In the genomic region with DNA sequence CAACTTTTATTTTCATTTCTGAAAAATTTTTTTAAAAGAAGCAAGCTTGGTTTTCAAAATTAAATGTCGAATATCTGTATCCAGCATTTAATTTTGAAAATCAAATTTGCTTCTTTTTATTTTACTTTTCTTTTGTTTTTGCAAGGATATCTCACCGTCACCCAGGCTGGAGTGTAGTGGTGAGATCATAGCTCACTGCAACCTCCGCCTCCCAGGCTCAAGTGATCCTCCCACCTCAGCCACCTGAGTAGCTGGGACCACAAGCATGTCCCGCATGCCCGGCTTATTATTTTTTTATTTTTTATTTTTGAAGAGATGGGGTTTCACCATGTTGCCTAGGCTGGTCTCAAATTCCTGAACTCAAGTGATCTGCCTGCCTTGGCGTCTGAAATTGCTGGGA, we compare ENCODE assay signal across 40 cellular contexts.
"Had no signal": no experiment of that assay in that cellular context is flagged by ENCODE, and none has a peak within 500 bp of the region (broad histone marks: within the 10 kb centered on the region; RNA-seq: fewer than 3 reads in every experiment).

No MANE protein-coding gene starts in this region.

- H3K4me1 ChIP-seq: adrenal gland, ascending aorta, body of pancreas, breast epithelium had no signal

- H3K27me3 Mint-ChIP-seq: activated naive CD4-positive, alpha-beta T cell treated with anti-CD3 and anti-CD28 coated beads, Interleukin-2, amount 10 ng/mL, durations not matched to agents 7 days and 5 days; activated naive CD4-positive, alpha-beta T cell treated with anti-CD3 and anti-CD28 coated beads, Interleukin-2, amount 50 U/mL, for 24 hours; activated naive CD8-positive, alpha-beta T cell treated with anti-CD3 and anti-CD28 coated beads for 36 hours; activated naive CD8-positive, alpha-beta T cell treated with anti-CD3 and anti-CD28 coated beads, Interleukin-2, amount 10 ng/mL, durations not matched to agents 7 days and 5 days; activated naive CD8-positive, alpha-beta T cell treated with anti-CD3 and anti-CD28 coated beads, Interleukin-2, amount 50 U/mL, for 24 hours had no signal

- H3K27ac ChIP-seq: adrenal gland, ascending aorta, body of pancreas, brain microvascular endothelial cell, breast epithelium, cardiac muscle cell had no signal

- ATAC-seq: activated naive CD4-positive, alpha-beta T cell treated with anti-CD3 and anti-CD28 coated beads, Interleukin-2, amount 50 U/mL, for 72 hours; activated naive CD8-positive, alpha-beta T cell treated with anti-CD3 and anti-CD28 coated beads, Interleukin-2, amount 50 U/mL, for 24 hours; activated T-cell treated with anti-CD3 and anti-CD28 coated beads, Interleukin-2, amount 50 U/mL, for 4 hours; activated T-cell treated with anti-CD3 and anti-CD28 coated beads, Interleukin-2, amount 50 U/mL, for 72 hours; activated T-helper 17 cell treated with anti-CD3 and anti-CD28 coated beads, Interleukin-2, amount 50 U/mL, for 72 hours; body of pancreas had no signal

- H3K36me3 ChIP-seq: adrenal gland, ascending aorta, brain microvascular endothelial cell, breast epithelium, cardiac muscle cell had no signal

- H3K4me3 ChIP-seq: adrenal gland, ascending aorta, body of pancreas, breast epithelium, cardiac muscle cell had no signal

- H3K36me3 Mint-ChIP-seq: activated naive CD4-positive, alpha-beta T cell treated with anti-CD3 and anti-CD28 coated beads, Interleukin-2, amount 10 ng/mL, durations not matched to agents 7 days and 5 days; activated naive CD4-positive, alpha-beta T cell treated with anti-CD3 and anti-CD28 coated beads, Interleukin-2, amount 50 U/mL, for 24 hours; activated naive CD4-positive, alpha-beta T cell treated with anti-CD3 and anti-CD28 coated beads, Interleukin-2, amount 50 U/mL, for 72 hours; activated naive CD8-positive, alpha-beta T cell; activated naive CD8-positive, alpha-beta T cell treated with anti-CD3 and anti-CD28 coated beads for 36 hours; activated naive CD8-positive, alpha-beta T cell treated with anti-CD3 and anti-CD28 coated beads, Interleukin-2, amount 10 ng/mL, durations not matched to agents 7 days and 5 days; brain had no signal

- H3K4me3 Mint-ChIP-seq: activated naive CD4-positive, alpha-beta T cell treated with anti-CD3 and anti-CD28 coated beads for 36 hours; activated naive CD4-positive, alpha-beta T cell treated with anti-CD3 and anti-CD28 coated beads, Interleukin-2, amount 10 ng/mL, durations not matched to agents 7 days and 5 days; activated naive CD4-positive, alpha-beta T cell treated with anti-CD3 and anti-CD28 coated beads, Interleukin-2, amount 50 U/mL, for 24 hours; activated naive CD8-positive, alpha-beta T cell; activated naive CD8-positive, alpha-beta T cell treated with anti-CD3 and anti-CD28 coated beads for 36 hours; activated naive CD8-positive, alpha-beta T cell treated with anti-CD3 and anti-CD28 coated beads, Interleukin-2, amount 10 ng/mL, durations not matched to agents 7 days and 5 days; activated naive CD8-positive, alpha-beta T cell treated with anti-CD3 and anti-CD28 coated beads, Interleukin-2, amount 50 U/mL, for 24 hours; activated T-cell treated with anti-CD3 and anti-CD28 coated beads, Interleukin-2, amount 50 U/mL, for 24 hours; activated T-cell treated with anti-CD3 and anti-CD28 coated beads, Interleukin-2, amount 50 U/mL, for 4 hours; activated T-cell treated with anti-CD3 and anti-CD28 coated beads, Interleukin-2, amount 50 U/mL, for 72 hours; activated T-helper 1 cell treated with anti-CD3 and anti-CD28 coated beads, Interleukin-12 subunit alpha, Interleukin-12 subunit beta, Interleukin-2, Interleukin-4 antibody, amounts not matched to agents 30 ng/mL and 10 ng/mL and 1 ng/mL, durations not matched to agents 14 hours and 24 hours and 36 hours; activated T-helper 17 cell treated with anti-CD3 and anti-CD28 coated beads, Interleukin-2, amount 50 U/mL, for 72 hours; brain; central memory CD8-positive, alpha-beta T cell had no signal

- H3K27ac Mint-ChIP-seq: activated naive CD4-positive, alpha-beta T cell treated with anti-CD3 and anti-CD28 coated beads for 36 hours; activated naive CD4-positive, alpha-beta T cell treated with anti-CD3 and anti-CD28 coated beads, Interleukin-2, amount 10 ng/mL, durations not matched to agents 7 days and 5 days; activated naive CD4-positive, alpha-beta T cell treated with anti-CD3 and anti-CD28 coated beads, Interleukin-2, amount 50 U/mL, for 24 hours; activated naive CD4-positive, alpha-beta T cell treated with anti-CD3 and anti-CD28 coated beads, Interleukin-2, amount 50 U/mL, for 72 hours; activated naive CD8-positive, alpha-beta T cell; activated naive CD8-positive, alpha-beta T cell treated with anti-CD3 and anti-CD28 coated beads for 36 hours; activated naive CD8-positive, alpha-beta T cell treated with anti-CD3 and anti-CD28 coated beads, Interleukin-2, amount 10 ng/mL, durations not matched to agents 7 days and 5 days; activated naive CD8-positive, alpha-beta T cell treated with anti-CD3 and anti-CD28 coated beads, Interleukin-2, amount 50 U/mL, for 24 hours; activated T-cell treated with anti-CD3 and anti-CD28 coated beads, Interleukin-2, amount 50 U/mL, for 24 hours; activated T-cell treated with anti-CD3 and anti-CD28 coated beads, Interleukin-2, amount 50 U/mL, for 72 hours; activated T-helper 1 cell treated with anti-CD3 and anti-CD28 coated beads, Interleukin-12 subunit alpha, Interleukin-12 subunit beta, Interleukin-2, Interleukin-4 antibody, amounts not matched to agents 30 ng/mL and 10 ng/mL and 1 ng/mL, durations not matched to agents 14 hours and 24 hours and 36 hours; activated T-helper 17 cell treated with anti-CD3 and anti-CD28 coated beads, Interleukin-2, amount 50 U/mL, for 72 hours; activated T-helper 2 cell treated with anti-CD3 and anti-CD28 coated beads, Interferon-gamma antibody, Interleukin-2, Interleukin-4, amounts not matched to agents 10 μg/mL and 5 μg/mL and 100 μg/mL, durations not matched to agents 14 hours and 24 hours and 36 hours; brain had no signal

- H3K9me3 ChIP-seq: adrenal gland, ascending aorta, body of pancreas, breast epithelium had no signal

- H3K4me1 Mint-ChIP-seq: activated naive CD4-positive, alpha-beta T cell treated with anti-CD3 and anti-CD28 coated beads, Interleukin-2, amount 10 ng/mL, durations not matched to agents 7 days and 5 days; activated naive CD4-positive, alpha-beta T cell treated with anti-CD3 and anti-CD28 coated beads, Interleukin-2, amount 50 U/mL, for 24 hours; activated naive CD8-positive, alpha-beta T cell treated with anti-CD3 and anti-CD28 coated beads for 36 hours; activated naive CD8-positive, alpha-beta T cell treated with anti-CD3 and anti-CD28 coated beads, Interleukin-2, amount 10 ng/mL, durations not matched to agents 7 days and 5 days; activated naive CD8-positive, alpha-beta T cell treated with anti-CD3 and anti-CD28 coated beads, Interleukin-2, amount 50 U/mL, for 24 hours; activated T-helper 17 cell treated with anti-CD3 and anti-CD28 coated beads, Interleukin-2, amount 50 U/mL, for 72 hours; central memory CD8-positive, alpha-beta T cell had no signal

- H3K27me3 ChIP-seq: adrenal gland, ascending aorta, body of pancreas, brain microvascular endothelial cell, breast epithelium, cardiac muscle cell had no signal

- DNase-seq: activated effector memory CD4-positive, alpha-beta T cell treated with anti-CD3 and anti-CD28 coated beads, Interleukin-2, amount 50 U/mL, for 16 hours; activated effector memory CD4-positive, alpha-beta T cell treated with Interleukin-2 at 50 U/mL for 16 hours; activated gamma-delta T cell; activated gamma-delta T cell treated with Interleukin-2 at 50 U/mL for 16 hours; activated naive CD4-positive, alpha-beta T cell; activated naive CD4-positive, alpha-beta T cell treated with anti-CD3 and anti-CD28 coated beads for 36 hours; activated naive CD4-positive, alpha-beta T cell treated with anti-CD3 and anti-CD28 coated beads, Interleukin-2, amount 10 ng/mL, durations not matched to agents 7 days and 5 days; activated naive CD4-positive, alpha-beta T cell treated with anti-CD3 and anti-CD28 coated beads, Interleukin-2, amount 50 U/mL, for 16 hours; activated naive CD4-positive, alpha-beta T cell treated with Interleukin-2 at 50 U/mL for 16 hours; activated naive CD8-positive, alpha-beta T cell treated with anti-CD3 and anti-CD28 coated beads for 36 hours; activated naive CD8-positive, alpha-beta T cell treated with anti-CD3 and anti-CD28 coated beads, Interleukin-2, amount 10 ng/mL, durations not matched to agents 7 days and 5 days; activated naive CD8-positive, alpha-beta T cell treated with anti-CD3 and anti-CD28 coated beads, Interleukin-2, amount 50 U/mL, for 24 hours; activated T-cell treated with anti-CD3 and anti-CD28 coated beads, Interleukin-2, amount 50 U/mL, for 1 hour; activated T-cell treated with anti-CD3 and anti-CD28 coated beads, Interleukin-2, amount 50 U/mL, for 24 hours; activated T-cell treated with anti-CD3 and anti-CD28 coated beads, Interleukin-2, amount 50 U/mL, for 4 hours; activated T-cell treated with anti-CD3 and anti-CD28 coated beads, Interleukin-2, amount 50 U/mL, for 48 hours; activated T-cell treated with anti-CD3 and anti-CD28 coated beads, Interleukin-2, amount 50 U/mL, for 72 hours; adrenal gland; amniotic stem cell; amygdala; anterior cingulate cortex; aorta; body of pancreas; brain microvascular endothelial cell; caudate nucleus; central memory CD4-positive, alpha-beta T cell; cerebellar nuclear complex had no signal

- FAIRE-seq: astrocyte, bronchial epithelial cell had no signal
